ENCODE assay signal across 10 cellular contexts in the genomic region with DNA sequence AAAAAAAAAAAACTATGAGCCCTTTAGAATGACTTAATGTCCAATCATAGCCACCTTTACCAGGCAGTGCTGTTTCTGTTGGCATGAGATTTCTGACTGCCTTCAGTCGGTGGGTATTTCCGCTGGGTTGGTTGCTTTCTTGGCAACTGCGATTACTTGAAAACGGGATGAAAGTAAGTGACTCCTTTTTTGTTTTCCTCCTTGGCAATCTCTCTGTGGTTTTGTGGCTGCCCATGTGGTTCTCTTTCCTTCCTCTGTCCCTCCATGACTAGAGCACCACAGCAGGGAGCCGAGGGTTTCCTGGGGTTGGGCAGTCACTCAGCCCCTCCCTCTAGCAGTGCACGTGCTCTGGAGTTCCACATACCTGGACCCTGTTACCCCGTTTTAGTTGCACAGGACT.
DNase-seq lines count a peak whose midpoint lies in the region; FAIRE-seq and TF ChIP-seq lines count a peak whose summit lies in the region.
"Had no signal": no experiment of that assay in that cellular context is flagged by ENCODE, and none has a peak within 500 bp of the region (broad histone marks: within the 10 kb centered on the region; RNA-seq: fewer than 3 reads in every experiment).

No MANE protein-coding gene starts in this region.

- TF ChIP-seq CTCF in bronchial epithelial cell (IDR thresholded peaks at IDR 0.05; ENCODE audit: insufficient read depth, low read length, severe bottlenecking): no peak

- no peaks in the 10 kb centered on the region for H3K9me3 ChIP-seq in SK-N-MC (ENCODE audit: low read depth, low read length)

- H3K9ac ChIP-seq in SK-N-MC (ENCODE audit: insufficient read length): no peak overlapping the region

- H3K27me3 ChIP-seq in bronchial epithelial cell (ENCODE audit: control insufficient read depth, insufficient read depth, low read length): no peaks in the 10 kb centered on the region

- FAIRE-seq in bronchial epithelial cell (lab: Jason Lieb, UNC): no peak
- FAIRE-seq: A204.1, islet of Langerhans had no signal

- peak overlapping the region; percentile 19; the same call in 1 of the 2 replicates for H3K4me3 ChIP-seq in SK-N-MC
- H3K4me3 ChIP-seq in bronchial epithelial cell (ENCODE audit: low read depth, low read length): no peak overlapping the region

- H3K36me3 ChIP-seq in SK-N-MC (ENCODE audit: insufficient read depth, low read length) (no peaks in the 10 kb centered on the region), bronchial epithelial cell (ENCODE audit: control insufficient read depth, insufficient read depth, low read length) (peaks cover 2% of the 10 kb centered on the region)

- H3K27ac ChIP-seq in SK-N-MC: no peak overlapping the region

- DNase-seq in SIG-M5 treated with dmso at 0.1 percent for 504 hours (lab: John Stamatoyannopoulos, UW; ENCODE audit: unreplicated experiment) (peak; percentile 63), SIG-M5 (lab: John Stamatoyannopoulos, UW) (no peak), SK-N-MC (ENCODE audit: low read depth, low spot score) (no peak), bronchial epithelial cell (ENCODE audit: low read depth) (peak; percentile 78), ureter (ENCODE audit: low spot score) (no peak), DMS53 (lab: John Stamatoyannopoulos, UW) (no peak)
- peak; percentile 9 for DNase-seq in stimulated activated CD4-positive, alpha-beta T cell treated with anti-CD3 and anti-CD28 coated beads, Interleukin-4, amount 100 ng/mL, for 24 hours
- DNase-seq in effector CD8-positive, alpha-beta T cell (lab: John Stamatoyannopoulos, UW): no peak

Comparison
In these comparisons a context has a peak if more than half of its experiments do, and no peak if none do; other contexts are left out.
1. DNase-seq: peak in SIG-M5 treated with dmso at 0.1 percent for 504 hours (single experiment), bronchial epithelial cell (single experiment) and stimulated activated CD4-positive, alpha-beta T cell treated with anti-CD3 and anti-CD28 coated beads, Interleukin-4, amount 100 ng/mL, for 24 hours (single experiment); none in SIG-M5 (single experiment), SK-N-MC (single experiment), ureter (single experiment), DMS53 (single experiment) and effector CD8-positive, alpha-beta T cell (single experiment).